Comparison of ENCODE assay signal across 8 cellular contexts in the genomic region with DNA sequence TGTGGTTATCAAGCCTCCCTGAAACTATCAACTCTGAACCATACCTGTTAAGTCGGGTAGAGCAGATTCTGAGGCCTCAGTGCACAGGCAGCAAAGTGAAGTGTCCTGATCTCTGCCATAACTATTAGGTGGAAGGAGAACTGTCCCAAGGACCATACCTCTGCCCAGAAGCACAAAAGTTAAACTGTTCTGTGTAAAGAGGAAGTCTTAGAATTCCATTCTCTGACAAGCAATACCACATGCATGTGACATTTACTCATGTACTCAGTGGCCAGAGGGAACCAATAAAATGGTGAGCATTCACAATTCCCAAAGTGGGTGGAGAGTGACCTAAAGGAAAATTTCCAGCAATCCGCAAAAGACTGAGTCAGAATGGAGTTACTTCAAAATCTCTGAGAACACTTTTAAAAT.
DNase-seq lines count a peak whose midpoint lies in the region; ATAC-seq, FAIRE-seq and TF ChIP-seq lines count a peak whose summit lies in the region.

No MANE protein-coding gene starts in this region.

- peaks cover 69% of the 10 kb centered on the region for H3K79me2 ChIP-seq in SK-N-SH (ENCODE audit: insufficient read depth)

- no peaks in the 10 kb centered on the region for H3K9me3 ChIP-seq in SK-N-SH

- 0 out of 2 replicates have a peak overlapping the region, but pooled peaks have one; percentile 15 for H2AFZ ChIP-seq in SK-N-SH (ENCODE audit: low read depth)

- H3K4me1 ChIP-seq in SK-N-SH (ENCODE audit: control insufficient read depth in 1 of 2, insufficient read depth in 2 of 2, low read depth in 1 of 2, low read length in 1 of 2): peaks cover 3 to 43% of the 10 kb centered on the region in 2 experiments; a peak in 3 of 4 replicates

- no peak for TF ChIP-seq RAD21 in SK-N-SH (IDR thresholded peaks at IDR 0.05; ENCODE audit: low read length)

- DNase-seq in H54 (ENCODE audit: insufficient read length, low spot score) (peak; percentile 26), SK-N-SH (no peak), fibroblast of gingiva (ENCODE audit: low read depth) (peak; percentile 95), renal cortical epithelial cell (ENCODE audit: low read depth) (peak; percentile 99), NCI-H345 (lab: John Stamatoyannopoulos, UW) (no peak), substantia nigra (lab: John Stamatoyannopoulos, UW) (no peak), ecto neural progenitor cell (ENCODE audit: low spot score) (no peak)

- FAIRE-seq in H54 (lab: Jason Lieb, UNC): peak; percentile 89

- CTCF ChIA-PET in SK-N-SH (lab: Yijun Ruan, JAX): interaction anchor here (1.2 kb wide), 1 partner anchor 11 kb away, joined by 7 read pairs; no protein-coding TSS in a partner anchor

- TF ChIP-seq EP300 in SK-N-SH (IDR thresholded peaks at IDR 0.05; ENCODE audit: borderline replicate concordance in 1 of 2, low read depth in 1 of 2, low read length in 1 of 2): no peak

- peaks cover 7 to 12% of the 10 kb centered on the region in 2 experiments for H3K36me3 ChIP-seq in SK-N-SH (replicated peaks in 1 of 2; ENCODE audit: control insufficient read depth in 1 of 2, insufficient read depth in 2 of 2, low read length in 1 of 2)

- H3K4me3 ChIP-seq in SK-N-SH (ENCODE audit: low read depth in 2 of 2, low read length in 1 of 2): peak overlapping the region; percentile 53 to 80; a peak in 3 of 4 replicates

- no peak for ATAC-seq in GM19035 (IDR thresholded peaks at IDR 0.05; ENCODE audit: unreplicated experiment)

- 3% methylated on average over 2 of the region's 2 CpGs for WGBS in SK-N-SH (ENCODE audit: low lambda C conversion rate)

- H3F3A ChIP-seq in SK-N-SH (replicated peaks; ENCODE audit: insufficient read depth): peaks cover 50% of the 10 kb centered on the region

- H3K27me3 ChIP-seq in SK-N-SH (ENCODE audit: insufficient read depth): no peaks in the 10 kb centered on the region

- H3K9ac ChIP-seq in SK-N-SH: peak overlapping the region; percentile 97

- H3K4me2 ChIP-seq in SK-N-SH: peak overlapping the region; percentile 77

- no peak for TF ChIP-seq CTCF in SK-N-SH (IDR thresholded peaks at IDR 0.05)

- H3K9me2 ChIP-seq in SK-N-SH: no peaks in the 10 kb centered on the region

- TF ChIP-seq POLR2A in H54 (IDR thresholded peaks at IDR 0.05; ENCODE audit: low read depth, low read length): peak; percentile 73

- H4K20me1 ChIP-seq in SK-N-SH (ENCODE audit: insufficient read depth): peaks cover 26% of the 10 kb centered on the region

- POLR2A ChIA-PET in SK-N-SH (lab: Yijun Ruan, JAX): no interaction called here

- H3K27ac ChIP-seq in SK-N-SH (ENCODE audit: low read depth in 2 of 2, low read length in 1 of 2) (peak overlapping the region; percentile 92 to 100), substantia nigra (ENCODE audit: low read depth, low read length, poor library complexity, severe bottlenecking) (no peak overlapping the region)

TF ChIP-seq in SK-N-SH, 30 proteins besides CTCF, POLR2A, EP300 and RAD21:
- TF ChIP-seq FOSL2 (IDR thresholded peaks at IDR 0.05; ENCODE audit: borderline replicate concordance, low read depth): peak; percentile 16; the same call in 1 of the 2 replicates
- no peak for TF ChIP-seq NRF1 (IDR thresholded peaks at IDR 0.05; ENCODE audit: low read depth, low read length)
- TF ChIP-seq, protein P1, sequence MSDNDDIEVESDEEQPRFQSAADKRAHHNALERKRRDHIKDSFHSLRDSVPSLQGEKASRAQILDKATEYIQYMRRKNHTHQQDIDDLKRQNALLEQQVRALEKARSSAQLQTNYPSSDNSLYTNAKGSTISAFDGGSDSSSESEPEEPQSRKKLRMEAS (IDR thresholded peaks at IDR 0.05; ENCODE audit: low read depth): peak; percentile 73; the same call in 1 of the 2 replicates
- TF ChIP-seq SIN3A (IDR thresholded peaks at IDR 0.05; ENCODE audit: borderline replicate concordance, low read depth, low read length): peak; percentile 76
- TF ChIP-seq REST (IDR thresholded peaks at IDR 0.05; ENCODE audit: low read depth, low read length): 0 out of 2 replicates have a peak, but pooled peaks have one; percentile 47
- 0 out of 2 replicates have a peak, but pooled peaks have one; percentile 10 for TF ChIP-seq YY1 (IDR thresholded peaks at IDR 0.05; ENCODE audit: low read depth)
- no peak; the same call in 1 of the 2 replicates for TF ChIP-seq TCF12 (IDR thresholded peaks at IDR 0.05)
- TF ChIP-seq POLR2AphosphoS5 (IDR thresholded peaks at IDR 0.05; ENCODE audit: low read depth, low read length): peak; percentile 95
- TF ChIP-seq, protein P2, sequence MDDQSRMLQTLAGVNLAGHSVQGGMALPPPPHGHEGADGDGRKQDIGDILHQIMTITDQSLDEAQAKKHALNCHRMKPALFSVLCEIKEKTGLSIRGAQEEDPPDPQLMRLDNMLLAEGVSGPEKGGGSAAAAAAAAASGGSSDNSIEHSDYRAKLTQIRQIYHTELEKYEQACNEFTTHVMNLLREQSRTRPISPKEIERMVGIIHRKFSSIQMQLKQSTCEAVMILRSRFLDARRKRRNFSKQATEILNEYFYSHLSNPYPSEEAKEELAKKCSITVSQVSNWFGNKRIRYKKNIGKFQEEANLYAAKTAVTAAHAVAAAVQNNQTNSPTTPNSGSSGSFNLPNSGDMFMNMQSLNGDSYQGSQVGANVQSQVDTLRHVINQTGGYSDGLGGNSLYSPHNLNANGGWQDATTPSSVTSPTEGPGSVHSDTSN (IDR thresholded peaks at IDR 0.05): peak; percentile 59
- no peak for TF ChIP-seq FOXJ3 (CRISPR knock-in tag; IDR thresholded peaks at IDR 0.05)
- no peak for TF ChIP-seq NFIC (IDR thresholded peaks at IDR 0.05; ENCODE audit: borderline replicate concordance)
- no peak for TF ChIP-seq CHD2 (IDR thresholded peaks at IDR 0.05; ENCODE audit: low read length, partially characterized antibody)
- TF ChIP-seq USF1 (IDR thresholded peaks at IDR 0.05; ENCODE audit: borderline replicate concordance, low read depth): peak; percentile 42; the same call in 1 of the 2 replicates
- TF ChIP-seq FOXM1 (IDR thresholded peaks at IDR 0.05; ENCODE audit: low read depth): no peak
- TF ChIP-seq IRF3 (IDR thresholded peaks at IDR 0.05; ENCODE audit: low read depth, low read length): no peak
- TF ChIP-seq ELF1 (IDR thresholded peaks at IDR 0.05): no peak
- TF ChIP-seq TAF1 (IDR thresholded peaks at IDR 0.05; ENCODE audit: borderline replicate concordance, low read depth, low read length): peak; percentile 92; the same call in 1 of the 2 replicates
- no peak for TF ChIP-seq MXI1 (IDR thresholded peaks at IDR 0.05; ENCODE audit: low read depth, low read length)

Comparison
In these comparisons a context has a peak if more than half of its experiments do, and no peak if none do; other contexts are left out.
1. DNase-seq: peak in H54 (single experiment), fibroblast of gingiva (single experiment) and renal cortical epithelial cell (single experiment); none in SK-N-SH (single experiment), NCI-H345 (single experiment), substantia nigra (0 of 49) and ecto neural progenitor cell (single experiment).